ENCODE assay signal across 1 cellular context in the genomic region with DNA sequence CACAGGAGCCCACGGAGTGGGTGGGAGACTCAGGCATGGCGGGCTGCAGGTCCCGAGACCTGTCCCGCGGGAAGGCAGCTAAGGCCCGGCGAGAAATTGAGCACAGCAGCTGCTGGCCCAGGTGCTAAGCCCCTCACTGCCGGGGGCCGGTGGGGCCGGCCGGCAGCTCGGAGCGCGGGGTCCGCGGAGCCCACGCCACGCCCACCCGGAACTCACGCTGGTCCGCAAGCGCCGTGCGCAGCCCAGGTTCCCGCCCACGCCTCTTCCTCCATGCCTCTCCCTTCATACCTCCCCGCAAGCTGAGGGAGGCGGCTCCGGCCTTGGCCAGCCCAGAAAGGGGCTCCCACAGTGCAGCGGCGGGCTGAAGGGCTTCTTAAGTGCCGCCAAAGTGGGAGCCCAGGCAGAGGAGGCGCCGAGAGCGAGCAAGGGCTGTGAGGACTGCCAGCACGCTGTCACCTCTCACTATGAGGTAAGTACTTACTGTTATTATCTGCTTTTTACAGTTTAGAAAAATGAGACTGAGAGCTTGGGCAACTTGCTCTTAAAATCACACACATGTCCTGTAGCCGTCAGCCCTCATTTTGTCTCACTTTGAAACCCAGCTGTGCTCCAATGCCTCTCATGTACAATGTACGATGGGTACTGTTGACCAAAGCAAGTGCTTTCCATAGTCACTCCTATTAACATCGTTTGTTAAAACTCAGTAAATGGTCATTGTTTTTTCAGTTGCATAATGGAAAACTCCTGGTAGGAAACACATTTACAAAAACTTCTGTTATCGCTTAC.
TF ChIP-seq lines count a peak whose summit lies in the region.

No MANE protein-coding gene starts in this region.

TF ChIP-seq in K562, 482 proteins besides CTCF, POLR2A, EP300 and RAD21 (continued from another document and continues in another):
- TF ChIP-seq, protein P1, sequence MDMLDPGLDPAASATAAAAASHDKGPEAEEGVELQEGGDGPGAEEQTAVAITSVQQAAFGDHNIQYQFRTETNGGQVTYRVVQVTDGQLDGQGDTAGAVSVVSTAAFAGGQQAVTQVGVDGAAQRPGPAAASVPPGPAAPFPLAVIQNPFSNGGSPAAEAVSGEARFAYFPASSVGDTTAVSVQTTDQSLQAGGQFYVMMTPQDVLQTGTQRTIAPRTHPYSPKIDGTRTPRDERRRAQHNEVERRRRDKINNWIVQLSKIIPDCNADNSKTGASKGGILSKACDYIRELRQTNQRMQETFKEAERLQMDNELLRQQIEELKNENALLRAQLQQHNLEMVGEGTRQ (CRISPR knock-in tag; IDR thresholded peaks at IDR 0.05) = no peak
- TF ChIP-seq, protein P2, sequence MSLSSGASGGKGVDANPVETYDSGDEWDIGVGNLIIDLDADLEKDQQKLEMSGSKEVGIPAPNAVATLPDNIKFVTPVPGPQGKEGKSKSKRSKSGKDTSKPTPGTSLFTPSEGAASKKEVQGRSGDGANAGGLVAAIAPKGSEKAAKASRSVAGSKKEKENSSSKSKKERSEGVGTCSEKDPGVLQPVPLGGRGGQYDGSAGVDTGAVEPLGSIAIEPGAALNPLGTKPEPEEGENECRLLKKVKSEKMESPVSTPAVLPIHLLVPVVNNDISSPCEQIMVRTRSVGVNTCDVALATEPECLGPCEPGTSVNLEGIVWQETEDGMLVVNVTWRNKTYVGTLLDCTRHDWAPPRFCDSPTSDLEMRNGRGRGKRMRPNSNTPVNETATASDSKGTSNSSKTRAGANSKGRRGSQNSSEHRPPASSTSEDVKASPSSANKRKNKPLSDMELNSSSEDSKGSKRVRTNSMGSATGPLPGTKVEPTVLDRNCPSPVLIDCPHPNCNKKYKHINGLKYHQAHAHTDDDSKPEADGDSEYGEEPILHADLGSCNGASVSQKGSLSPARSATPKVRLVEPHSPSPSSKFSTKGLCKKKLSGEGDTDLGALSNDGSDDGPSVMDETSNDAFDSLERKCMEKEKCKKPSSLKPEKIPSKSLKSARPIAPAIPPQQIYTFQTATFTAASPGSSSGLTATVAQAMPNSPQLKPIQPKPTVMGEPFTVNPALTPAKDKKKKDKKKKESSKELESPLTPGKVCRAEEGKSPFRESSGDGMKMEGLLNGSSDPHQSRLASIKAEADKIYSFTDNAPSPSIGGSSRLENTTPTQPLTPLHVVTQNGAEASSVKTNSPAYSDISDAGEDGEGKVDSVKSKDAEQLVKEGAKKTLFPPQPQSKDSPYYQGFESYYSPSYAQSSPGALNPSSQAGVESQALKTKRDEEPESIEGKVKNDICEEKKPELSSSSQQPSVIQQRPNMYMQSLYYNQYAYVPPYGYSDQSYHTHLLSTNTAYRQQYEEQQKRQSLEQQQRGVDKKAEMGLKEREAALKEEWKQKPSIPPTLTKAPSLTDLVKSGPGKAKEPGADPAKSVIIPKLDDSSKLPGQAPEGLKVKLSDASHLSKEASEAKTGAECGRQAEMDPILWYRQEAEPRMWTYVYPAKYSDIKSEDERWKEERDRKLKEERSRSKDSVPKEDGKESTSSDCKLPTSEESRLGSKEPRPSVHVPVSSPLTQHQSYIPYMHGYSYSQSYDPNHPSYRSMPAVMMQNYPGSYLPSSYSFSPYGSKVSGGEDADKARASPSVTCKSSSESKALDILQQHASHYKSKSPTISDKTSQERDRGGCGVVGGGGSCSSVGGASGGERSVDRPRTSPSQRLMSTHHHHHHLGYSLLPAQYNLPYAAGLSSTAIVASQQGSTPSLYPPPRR (CRISPR knock-in tag; IDR thresholded peaks at IDR 0.05; ENCODE audit: borderline replicate concordance) = no peak
- TF ChIP-seq, protein P3, sequence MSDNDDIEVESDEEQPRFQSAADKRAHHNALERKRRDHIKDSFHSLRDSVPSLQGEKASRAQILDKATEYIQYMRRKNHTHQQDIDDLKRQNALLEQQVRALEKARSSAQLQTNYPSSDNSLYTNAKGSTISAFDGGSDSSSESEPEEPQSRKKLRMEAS (CRISPR knock-in tag; IDR thresholded peaks at IDR 0.05) = peak; percentile 56
- TF ChIP-seq MTF1 (CRISPR knock-in tag; IDR thresholded peaks at IDR 0.05; ENCODE audit: borderline replicate concordance) (no peak), MAFK (IDR thresholded peaks at IDR 0.05; ENCODE audit: low read length) (no peak), HDAC2 (IDR thresholded peaks at IDR 0.05) (peak; percentile 54; the same call in 1 of the 2 replicates), CCAR2 (IDR thresholded peaks at IDR 0.05; ENCODE audit: low read depth, low read length) (no peak), MTA3 (IDR thresholded peaks at IDR 0.05; ENCODE audit: borderline replicate concordance) (peak; percentile 69; the same call in 1 of the 2 replicates), CBFB (CRISPR knock-in tag; IDR thresholded peaks at IDR 0.05) (no peak), ATF7 (IDR thresholded peaks at IDR 0.05) (peak; percentile 72; the same call in 1 of the 2 replicates), ZNF274 (IDR thresholded peaks at IDR 0.05; ENCODE audit: borderline replicate concordance, low read depth, low read length) (no peak), POLR2B (IDR thresholded peaks at IDR 0.05; ENCODE audit: low read depth, partially characterized antibody) (peak; percentile 69), SOX6 (IDR thresholded peaks at IDR 0.05) (peak; percentile 34), ELF2 (CRISPR knock-in tag; IDR thresholded peaks at IDR 0.05) (0 out of 2 replicates have a peak, but pooled peaks have one; percentile 57), U2AF2 (optimal IDR thresholded peaks at IDR 0.05; ENCODE audit: low read depth, low read length) (no peak), ARNT (IDR thresholded peaks at IDR 0.05) (0 out of 4 replicates have a peak, but pooled peaks of 1 of the 2 experiments have one; percentile 28), NR4A1 (CRISPR knock-in tag; IDR thresholded peaks at IDR 0.05) (no peak), NR4A1 (tag; IDR thresholded peaks at IDR 0.05) (0 out of 2 replicates have a peak, but pooled peaks have one; percentile 47), ESRRA (IDR thresholded peaks at IDR 0.05; ENCODE audit: borderline replicate concordance, low read depth) (no peak), IFI16 (CRISPR knock-in tag; IDR thresholded peaks at IDR 0.05) (no peak), SRF (CRISPR knock-in tag; IDR thresholded peaks at IDR 0.05) (peak in 1 of 2 experiments; percentile 75; a peak in 1 of 4 replicates), ZNF586 (CRISPR knock-in tag; conservative IDR thresholded peaks at IDR 0.05) (no peak), ADNP (tag; IDR thresholded peaks at IDR 0.05) (no peak), TGIF2 (CRISPR knock-in tag; IDR thresholded peaks at IDR 0.05) (peak; percentile 38; the same call in 1 of the 2 replicates), XRCC5 (IDR thresholded peaks at IDR 0.05; ENCODE audit: low read depth, low read length) (no peak), CEBPG (CRISPR knock-in tag; IDR thresholded peaks at IDR 0.05) (no peak), CEBPG (tag; conservative IDR thresholded peaks at IDR 0.05 in 1 of 2, IDR thresholded peaks at IDR 0.05 in 1 of 2) (peak in 1 of 2 experiments; percentile 54; a peak in 2 of 4 replicates), ETV1 (tag; conservative IDR thresholded peaks at IDR 0.05; ENCODE audit: low read depth) (peak; percentile 15; the same call in 1 of the 2 replicates), ZC3H4 (CRISPR knock-in tag; IDR thresholded peaks at IDR 0.05; ENCODE audit: borderline replicate concordance) (no peak)
- TF ChIP-seq, protein P4, sequence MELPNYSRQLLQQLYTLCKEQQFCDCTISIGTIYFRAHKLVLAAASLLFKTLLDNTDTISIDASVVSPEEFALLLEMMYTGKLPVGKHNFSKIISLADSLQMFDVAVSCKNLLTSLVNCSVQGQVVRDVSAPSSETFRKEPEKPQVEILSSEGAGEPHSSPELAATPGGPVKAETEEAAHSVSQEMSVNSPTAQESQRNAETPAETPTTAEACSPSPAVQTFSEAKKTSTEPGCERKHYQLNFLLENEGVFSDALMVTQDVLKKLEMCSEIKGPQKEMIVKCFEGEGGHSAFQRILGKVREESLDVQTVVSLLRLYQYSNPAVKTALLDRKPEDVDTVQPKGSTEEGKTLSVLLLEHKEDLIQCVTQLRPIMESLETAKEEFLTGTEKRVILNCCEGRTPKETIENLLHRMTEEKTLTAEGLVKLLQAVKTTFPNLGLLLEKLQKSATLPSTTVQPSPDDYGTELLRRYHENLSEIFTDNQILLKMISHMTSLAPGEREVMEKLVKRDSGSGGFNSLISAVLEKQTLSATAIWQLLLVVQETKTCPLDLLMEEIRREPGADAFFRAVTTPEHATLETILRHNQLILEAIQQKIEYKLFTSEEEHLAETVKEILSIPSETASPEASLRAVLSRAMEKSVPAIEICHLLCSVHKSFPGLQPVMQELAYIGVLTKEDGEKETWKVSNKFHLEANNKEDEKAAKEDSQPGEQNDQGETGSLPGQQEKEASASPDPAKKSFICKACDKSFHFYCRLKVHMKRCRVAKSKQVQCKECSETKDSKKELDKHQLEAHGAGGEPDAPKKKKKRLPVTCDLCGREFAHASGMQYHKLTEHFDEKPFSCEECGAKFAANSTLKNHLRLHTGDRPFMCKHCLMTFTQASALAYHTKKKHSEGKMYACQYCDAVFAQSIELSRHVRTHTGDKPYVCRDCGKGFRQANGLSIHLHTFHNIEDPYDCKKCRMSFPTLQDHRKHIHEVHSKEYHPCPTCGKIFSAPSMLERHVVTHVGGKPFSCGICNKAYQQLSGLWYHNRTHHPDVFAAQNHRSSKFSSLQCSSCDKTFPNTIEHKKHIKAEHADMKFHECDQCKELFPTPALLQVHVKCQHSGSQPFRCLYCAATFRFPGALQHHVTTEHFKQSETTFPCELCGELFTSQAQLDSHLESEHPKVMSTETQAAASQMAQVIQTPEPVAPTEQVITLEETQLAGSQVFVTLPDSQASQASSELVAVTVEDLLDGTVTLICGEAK (IDR thresholded peaks at IDR 0.05) = 0 out of 2 replicates have a peak, but pooled peaks have one; percentile 26
- TF ChIP-seq, protein P4 (CRISPR knock-in tag; IDR thresholded peaks at IDR 0.05) = no peak
- TF ChIP-seq, protein P5, sequence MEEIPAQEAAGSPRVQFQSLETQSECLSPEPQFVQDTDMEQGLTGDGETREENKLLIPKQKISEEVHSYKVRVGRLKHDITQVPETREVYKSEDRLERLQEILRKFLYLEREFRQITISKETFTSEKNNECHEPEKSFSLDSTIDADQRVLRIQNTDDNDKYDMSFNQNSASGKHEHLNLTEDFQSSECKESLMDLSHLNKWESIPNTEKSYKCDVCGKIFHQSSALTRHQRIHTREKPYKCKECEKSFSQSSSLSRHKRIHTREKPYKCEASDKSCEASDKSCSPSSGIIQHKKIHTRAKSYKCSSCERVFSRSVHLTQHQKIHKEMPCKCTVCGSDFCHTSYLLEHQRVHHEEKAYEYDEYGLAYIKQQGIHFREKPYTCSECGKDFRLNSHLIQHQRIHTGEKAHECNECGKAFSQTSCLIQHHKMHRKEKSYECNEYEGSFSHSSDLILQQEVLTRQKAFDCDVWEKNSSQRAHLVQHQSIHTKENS (CRISPR knock-in tag; IDR thresholded peaks at IDR 0.05) = no peak
- TF ChIP-seq, protein P6, sequence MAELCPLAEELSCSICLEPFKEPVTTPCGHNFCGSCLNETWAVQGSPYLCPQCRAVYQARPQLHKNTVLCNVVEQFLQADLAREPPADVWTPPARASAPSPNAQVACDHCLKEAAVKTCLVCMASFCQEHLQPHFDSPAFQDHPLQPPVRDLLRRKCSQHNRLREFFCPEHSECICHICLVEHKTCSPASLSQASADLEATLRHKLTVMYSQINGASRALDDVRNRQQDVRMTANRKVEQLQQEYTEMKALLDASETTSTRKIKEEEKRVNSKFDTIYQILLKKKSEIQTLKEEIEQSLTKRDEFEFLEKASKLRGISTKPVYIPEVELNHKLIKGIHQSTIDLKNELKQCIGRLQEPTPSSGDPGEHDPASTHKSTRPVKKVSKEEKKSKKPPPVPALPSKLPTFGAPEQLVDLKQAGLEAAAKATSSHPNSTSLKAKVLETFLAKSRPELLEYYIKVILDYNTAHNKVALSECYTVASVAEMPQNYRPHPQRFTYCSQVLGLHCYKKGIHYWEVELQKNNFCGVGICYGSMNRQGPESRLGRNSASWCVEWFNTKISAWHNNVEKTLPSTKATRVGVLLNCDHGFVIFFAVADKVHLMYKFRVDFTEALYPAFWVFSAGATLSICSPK (IDR thresholded peaks at IDR 0.05; ENCODE audit: borderline replicate concordance) = no peak
- TF ChIP-seq, protein P7, sequence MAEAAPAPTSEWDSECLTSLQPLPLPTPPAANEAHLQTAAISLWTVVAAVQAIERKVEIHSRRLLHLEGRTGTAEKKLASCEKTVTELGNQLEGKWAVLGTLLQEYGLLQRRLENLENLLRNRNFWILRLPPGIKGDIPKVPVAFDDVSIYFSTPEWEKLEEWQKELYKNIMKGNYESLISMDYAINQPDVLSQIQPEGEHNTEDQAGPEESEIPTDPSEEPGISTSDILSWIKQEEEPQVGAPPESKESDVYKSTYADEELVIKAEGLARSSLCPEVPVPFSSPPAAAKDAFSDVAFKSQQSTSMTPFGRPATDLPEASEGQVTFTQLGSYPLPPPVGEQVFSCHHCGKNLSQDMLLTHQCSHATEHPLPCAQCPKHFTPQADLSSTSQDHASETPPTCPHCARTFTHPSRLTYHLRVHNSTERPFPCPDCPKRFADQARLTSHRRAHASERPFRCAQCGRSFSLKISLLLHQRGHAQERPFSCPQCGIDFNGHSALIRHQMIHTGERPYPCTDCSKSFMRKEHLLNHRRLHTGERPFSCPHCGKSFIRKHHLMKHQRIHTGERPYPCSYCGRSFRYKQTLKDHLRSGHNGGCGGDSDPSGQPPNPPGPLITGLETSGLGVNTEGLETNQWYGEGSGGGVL (CRISPR knock-in tag; IDR thresholded peaks at IDR 0.05) = no peak
- TF ChIP-seq, protein P8, sequence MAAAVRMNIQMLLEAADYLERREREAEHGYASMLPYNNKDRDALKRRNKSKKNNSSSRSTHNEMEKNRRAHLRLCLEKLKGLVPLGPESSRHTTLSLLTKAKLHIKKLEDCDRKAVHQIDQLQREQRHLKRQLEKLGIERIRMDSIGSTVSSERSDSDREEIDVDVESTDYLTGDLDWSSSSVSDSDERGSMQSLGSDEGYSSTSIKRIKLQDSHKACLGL (CRISPR knock-in tag; IDR thresholded peaks at IDR 0.05; ENCODE audit: borderline replicate concordance, poor library complexity, severe bottlenecking) = no peak
